ENCODE assay signal across 2 cellular contexts in genomic region chr12:108838194-108839010, GRCh38.
TF ChIP-seq lines count a peak whose summit lies in the region.

No MANE protein-coding gene starts in this region.

TF ChIP-seq in HCT116, 20 proteins besides CTCF, POLR2A, EP300 and RAD21 (continued from another document):
- TF ChIP-seq ZBTB33 (IDR thresholded peaks at IDR 0.05; ENCODE audit: extremely low read depth, insufficient replicate concordance, low read length): peak; percentile 80

TF ChIP-seq in liver, 16 proteins besides CTCF, POLR2A, EP300 and RAD21 (continued from another document):
- TF ChIP-seq ZBTB33 (IDR thresholded peaks at IDR 0.05): no peak
- TF ChIP-seq SP1 (IDR thresholded peaks at IDR 0.05): peak; percentile 56
- TF ChIP-seq EGR1 (IDR thresholded peaks at IDR 0.05; ENCODE audit: low read depth in 2 of 2): no peak
- TF ChIP-seq FOXA1 (IDR thresholded peaks at IDR 0.05): no peak
- TF ChIP-seq GABPA (IDR thresholded peaks at IDR 0.05 in 1 of 2, conservative IDR thresholded peaks at IDR 0.05 in 1 of 2): no peak
- TF ChIP-seq RXRA (IDR thresholded peaks at IDR 0.05): no peak
TF ChIP-seq in liver: peak in this region for 5.
